Comparison of ENCODE assay signal across 2 cellular contexts in genomic region chr5:69416180-69416579, GRCh38.
TF ChIP-seq lines count a peak whose summit lies in the region.

No MANE protein-coding gene starts in this region.

TF ChIP-seq in GM23338, 12 proteins besides CTCF, POLR2A, EP300 and RAD21 (continued from another document):
- TF ChIP-seq, protein P1, sequence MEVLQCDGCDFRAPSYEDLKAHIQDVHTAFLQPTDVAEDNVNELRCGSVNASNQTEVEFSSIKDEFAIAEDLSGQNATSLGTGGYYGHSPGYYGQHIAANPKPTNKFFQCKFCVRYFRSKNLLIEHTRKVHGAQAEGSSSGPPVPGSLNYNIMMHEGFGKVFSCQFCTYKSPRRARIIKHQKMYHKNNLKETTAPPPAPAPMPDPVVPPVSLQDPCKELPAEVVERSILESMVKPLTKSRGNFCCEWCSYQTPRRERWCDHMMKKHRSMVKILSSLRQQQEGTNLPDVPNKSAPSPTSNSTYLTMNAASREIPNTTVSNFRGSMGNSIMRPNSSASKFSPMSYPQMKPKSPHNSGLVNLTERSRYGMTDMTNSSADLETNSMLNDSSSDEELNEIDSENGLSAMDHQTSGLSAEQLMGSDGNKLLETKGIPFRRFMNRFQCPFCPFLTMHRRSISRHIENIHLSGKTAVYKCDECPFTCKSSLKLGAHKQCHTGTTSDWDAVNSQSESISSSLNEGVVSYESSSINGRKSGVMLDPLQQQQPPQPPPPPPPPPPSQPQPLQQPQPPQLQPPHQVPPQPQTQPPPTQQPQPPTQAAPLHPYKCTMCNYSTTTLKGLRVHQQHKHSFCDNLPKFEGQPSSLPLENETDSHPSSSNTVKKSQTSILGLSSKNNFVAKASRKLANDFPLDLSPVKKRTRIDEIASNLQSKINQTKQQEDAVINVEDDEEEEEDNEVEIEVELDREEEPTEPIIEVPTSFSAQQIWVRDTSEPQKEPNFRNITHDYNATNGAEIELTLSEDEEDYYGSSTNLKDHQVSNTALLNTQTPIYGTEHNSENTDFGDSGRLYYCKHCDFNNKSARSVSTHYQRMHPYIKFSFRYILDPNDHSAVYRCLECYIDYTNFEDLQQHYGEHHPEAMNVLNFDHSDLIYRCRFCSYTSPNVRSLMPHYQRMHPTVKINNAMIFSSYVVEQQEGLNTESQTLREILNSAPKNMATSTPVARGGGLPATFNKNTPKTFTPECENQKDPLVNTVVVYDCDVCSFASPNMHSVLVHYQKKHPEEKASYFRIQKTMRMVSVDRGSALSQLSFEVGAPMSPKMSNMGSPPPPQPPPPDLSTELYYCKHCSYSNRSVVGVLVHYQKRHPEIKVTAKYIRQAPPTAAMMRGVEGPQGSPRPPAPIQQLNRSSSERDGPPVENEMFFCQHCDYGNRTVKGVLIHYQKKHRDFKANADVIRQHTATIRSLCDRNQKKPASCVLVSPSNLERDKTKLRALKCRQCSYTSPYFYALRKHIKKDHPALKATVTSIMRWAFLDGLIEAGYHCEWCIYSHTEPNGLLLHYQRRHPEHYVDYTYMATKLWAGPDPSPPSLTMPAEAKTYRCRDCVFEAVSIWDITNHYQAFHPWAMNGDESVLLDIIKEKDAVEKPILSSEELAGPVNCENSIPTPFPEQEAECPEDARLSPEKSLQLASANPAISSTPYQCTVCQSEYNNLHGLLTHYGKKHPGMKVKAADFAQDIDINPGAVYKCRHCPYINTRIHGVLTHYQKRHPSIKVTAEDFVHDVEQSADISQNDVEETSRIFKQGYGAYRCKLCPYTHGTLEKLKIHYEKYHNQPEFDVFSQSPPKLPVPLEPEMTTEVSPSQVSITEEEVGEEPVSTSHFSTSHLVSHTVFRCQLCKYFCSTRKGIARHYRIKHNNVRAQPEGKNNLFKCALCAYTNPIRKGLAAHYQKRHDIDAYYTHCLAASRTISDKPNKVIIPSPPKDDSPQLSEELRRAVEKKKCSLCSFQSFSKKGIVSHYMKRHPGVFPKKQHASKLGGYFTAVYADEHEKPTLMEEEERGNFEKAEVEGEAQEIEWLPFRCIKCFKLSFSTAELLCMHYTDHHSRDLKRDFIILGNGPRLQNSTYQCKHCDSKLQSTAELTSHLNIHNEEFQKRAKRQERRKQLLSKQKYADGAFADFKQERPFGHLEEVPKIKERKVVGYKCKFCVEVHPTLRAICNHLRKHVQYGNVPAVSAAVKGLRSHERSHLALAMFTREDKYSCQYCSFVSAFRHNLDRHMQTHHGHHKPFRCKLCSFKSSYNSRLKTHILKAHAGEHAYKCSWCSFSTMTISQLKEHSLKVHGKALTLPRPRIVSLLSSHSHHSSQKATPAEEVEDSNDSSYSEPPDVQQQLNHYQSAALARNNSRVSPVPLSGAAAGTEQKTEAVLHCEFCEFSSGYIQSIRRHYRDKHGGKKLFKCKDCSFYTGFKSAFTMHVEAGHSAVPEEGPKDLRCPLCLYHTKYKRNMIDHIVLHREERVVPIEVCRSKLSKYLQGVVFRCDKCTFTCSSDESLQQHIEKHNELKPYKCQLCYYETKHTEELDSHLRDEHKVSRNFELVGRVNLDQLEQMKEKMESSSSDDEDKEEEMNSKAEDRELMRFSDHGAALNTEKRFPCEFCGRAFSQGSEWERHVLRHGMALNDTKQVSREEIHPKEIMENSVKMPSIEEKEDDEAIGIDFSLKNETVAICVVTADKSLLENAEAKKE (CRISPR knock-in tag; IDR thresholded peaks at IDR 0.05): no peak

TF ChIP-seq in WTC11, 78 proteins besides CTCF, POLR2A, EP300 and RAD21 (continued from another document):
- TF ChIP-seq, protein P2, sequence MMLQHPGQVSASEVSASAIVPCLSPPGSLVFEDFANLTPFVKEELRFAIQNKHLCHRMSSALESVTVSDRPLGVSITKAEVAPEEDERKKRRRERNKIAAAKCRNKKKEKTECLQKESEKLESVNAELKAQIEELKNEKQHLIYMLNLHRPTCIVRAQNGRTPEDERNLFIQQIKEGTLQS (CRISPR knock-in tag; conservative IDR thresholded peaks at IDR 0.05): no peak
- TF ChIP-seq TCF7 (CRISPR knock-in tag; IDR thresholded peaks at IDR 0.05; ENCODE audit: low read depth) (no peak), ZNF317 (CRISPR knock-in tag; IDR thresholded peaks at IDR 0.05; ENCODE audit: borderline replicate concordance, low read depth) (no peak), NFATC4 (CRISPR knock-in tag; IDR thresholded peaks at IDR 0.05) (no peak), GABPB1 (CRISPR knock-in tag; IDR thresholded peaks at IDR 0.05) (no peak), SMAD3 (CRISPR knock-in tag; IDR thresholded peaks at IDR 0.05; ENCODE audit: borderline replicate concordance) (no peak), FOXP1 (CRISPR knock-in tag; IDR thresholded peaks at IDR 0.05; ENCODE audit: borderline replicate concordance) (no peak), OVOL2 (CRISPR knock-in tag; IDR thresholded peaks at IDR 0.05; ENCODE audit: borderline replicate concordance) (no peak)
- TF ChIP-seq, protein P3, sequence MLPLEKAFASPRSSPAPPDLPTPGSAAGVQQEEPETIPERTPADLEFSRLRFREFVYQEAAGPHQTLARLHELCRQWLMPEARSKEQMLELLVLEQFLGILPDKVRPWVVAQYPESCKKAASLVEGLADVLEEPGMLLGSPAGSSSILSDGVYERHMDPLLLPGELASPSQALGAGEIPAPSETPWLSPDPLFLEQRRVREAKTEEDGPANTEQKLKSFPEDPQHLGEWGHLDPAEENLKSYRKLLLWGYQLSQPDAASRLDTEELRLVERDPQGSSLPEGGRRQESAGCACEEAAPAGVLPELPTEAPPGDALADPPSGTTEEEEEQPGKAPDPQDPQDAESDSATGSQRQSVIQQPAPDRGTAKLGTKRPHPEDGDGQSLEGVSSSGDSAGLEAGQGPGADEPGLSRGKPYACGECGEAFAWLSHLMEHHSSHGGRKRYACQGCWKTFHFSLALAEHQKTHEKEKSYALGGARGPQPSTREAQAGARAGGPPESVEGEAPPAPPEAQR (CRISPR knock-in tag; IDR thresholded peaks at IDR 0.05): no peak
- TF ChIP-seq, protein P4, sequence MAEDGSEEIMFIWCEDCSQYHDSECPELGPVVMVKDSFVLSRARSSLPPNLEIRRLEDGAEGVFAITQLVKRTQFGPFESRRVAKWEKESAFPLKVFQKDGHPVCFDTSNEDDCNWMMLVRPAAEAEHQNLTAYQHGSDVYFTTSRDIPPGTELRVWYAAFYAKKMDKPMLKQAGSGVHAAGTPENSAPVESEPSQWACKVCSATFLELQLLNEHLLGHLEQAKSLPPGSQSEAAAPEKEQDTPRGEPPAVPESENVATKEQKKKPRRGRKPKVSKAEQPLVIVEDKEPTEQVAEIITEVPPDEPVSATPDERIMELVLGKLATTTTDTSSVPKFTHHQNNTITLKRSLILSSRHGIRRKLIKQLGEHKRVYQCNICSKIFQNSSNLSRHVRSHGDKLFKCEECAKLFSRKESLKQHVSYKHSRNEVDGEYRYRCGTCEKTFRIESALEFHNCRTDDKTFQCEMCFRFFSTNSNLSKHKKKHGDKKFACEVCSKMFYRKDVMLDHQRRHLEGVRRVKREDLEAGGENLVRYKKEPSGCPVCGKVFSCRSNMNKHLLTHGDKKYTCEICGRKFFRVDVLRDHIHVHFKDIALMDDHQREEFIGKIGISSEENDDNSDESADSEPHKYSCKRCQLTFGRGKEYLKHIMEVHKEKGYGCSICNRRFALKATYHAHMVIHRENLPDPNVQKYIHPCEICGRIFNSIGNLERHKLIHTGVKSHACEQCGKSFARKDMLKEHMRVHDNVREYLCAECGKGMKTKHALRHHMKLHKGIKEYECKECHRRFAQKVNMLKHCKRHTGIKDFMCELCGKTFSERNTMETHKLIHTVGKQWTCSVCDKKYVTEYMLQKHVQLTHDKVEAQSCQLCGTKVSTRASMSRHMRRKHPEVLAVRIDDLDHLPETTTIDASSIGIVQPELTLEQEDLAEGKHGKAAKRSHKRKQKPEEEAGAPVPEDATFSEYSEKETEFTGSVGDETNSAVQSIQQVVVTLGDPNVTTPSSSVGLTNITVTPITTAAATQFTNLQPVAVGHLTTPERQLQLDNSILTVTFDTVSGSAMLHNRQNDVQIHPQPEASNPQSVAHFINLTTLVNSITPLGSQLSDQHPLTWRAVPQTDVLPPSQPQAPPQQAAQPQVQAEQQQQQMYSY (CRISPR knock-in tag; IDR thresholded peaks at IDR 0.05): no peak
